Comparison of ENCODE assay signal across 8 cellular contexts in the genomic region with DNA sequence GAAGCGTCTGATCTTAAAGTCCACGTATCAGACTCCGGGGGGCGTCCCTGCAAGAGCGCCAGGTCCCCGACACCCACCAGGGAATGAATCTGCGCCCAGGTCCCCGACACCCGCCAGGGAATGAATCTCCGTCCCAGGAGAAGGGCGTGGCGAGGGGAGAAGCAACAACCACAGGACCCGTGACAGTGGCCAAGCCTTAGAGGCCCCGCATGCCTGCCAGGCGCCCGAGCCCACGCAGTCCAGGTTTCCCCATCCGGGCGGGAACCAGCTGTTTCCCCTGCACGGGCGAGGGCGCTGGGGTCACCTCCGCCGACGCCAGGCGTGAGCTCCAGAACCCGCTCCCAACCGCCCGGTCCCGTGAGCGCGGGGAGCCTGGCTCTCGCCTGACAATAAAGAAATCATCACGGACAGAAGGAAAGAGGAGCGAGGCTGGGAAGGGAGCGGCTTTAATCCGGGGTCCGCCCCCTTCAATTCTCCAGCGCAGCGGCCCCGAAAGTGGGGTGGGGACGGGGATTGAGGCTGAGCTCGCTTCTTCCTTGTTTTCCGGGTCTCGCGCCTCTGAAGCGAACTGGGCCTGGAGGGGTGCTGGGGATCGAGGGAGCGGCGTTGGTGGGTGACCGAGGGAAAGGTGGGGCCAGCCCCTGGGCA. TPM values are rescaled to one million over a fixed set of nuclear protein-coding genes. Genes with fewer than 3 reads are reported as not detected.
DNase-seq lines count a peak whose midpoint lies in the region; ATAC-seq, FAIRE-seq and TF ChIP-seq lines count a peak whose summit lies in the region.

No MANE protein-coding gene starts in this region.

- H2BK5ac ChIP-seq in H1 (ENCODE audit: low read depth, low read length): no peak overlapping the region

- H3K4me3 ChIP-seq in NB4 (ENCODE audit: low read depth, low read length) (peak overlapping the region; percentile 21), H1 (ENCODE audit: extremely low read depth in 1 of 4, insufficient read depth in 2 of 4, low read depth in 3 of 4, low read length in 4 of 4) (peak overlapping the region; percentile 60 to 75 (median 62))

- peaks cover 28 to 54% (median 49%) of the 10 kb centered on the region in 4 experiments for H3K27me3 ChIP-seq in H1 (replicated peaks in 1 of 4; ENCODE audit: control insufficient read depth in 3 of 4, extremely low read depth in 1 of 4, insufficient read depth in 3 of 4, low read length in 3 of 4)

- no TSS peak for BruUV-seq in Calu3 (replicated peaks; lab: Mats Ljungman, UMichigan)

- peaks cover 0 to 14% (median 2%) of the 10 kb centered on the region in 4 experiments; a peak in 4 of 7 replicates for H3K4me1 ChIP-seq in H1 (replicated peaks in 1 of 4; ENCODE audit: control insufficient read depth in 3 of 4, insufficient read depth in 4 of 4, low read length in 3 of 4)

- H4K91ac ChIP-seq in H1 (replicated peaks; ENCODE audit: insufficient read length, low read length): no peak overlapping the region

- POLR2A ChIA-PET in H1 (lab: Charles Lee; ENCODE audit: partially characterized antibody): interaction anchor here (1.0 to 1.9 kb wide), 3 partner anchors 29 to 117 kb away, joined by 3 to 7 read pairs (median 4); partner anchors contain the start of genes BMS1 and ZNF33B
- POLR2A ChIA-PET in naive thymus-derived CD8-positive, alpha-beta T cell (lab: Charles Lee): interaction anchor here (1.0 to 1.1 kb wide), 2 partner anchors 23 to 115 kb away, joined by 3 to 4 read pairs; partner anchors contain the start of gene ZNF33B

- no peak overlapping the region for H4K8ac ChIP-seq in H1 (ENCODE audit: extremely low read depth, insufficient read depth, low read length)

- peak overlapping the region; percentile 79 to 98 for H3K4me2 ChIP-seq in H1 (ENCODE audit: insufficient read depth in 1 of 2, low read depth in 2 of 2, low read length in 2 of 2)

- H3K36me3 Mint-ChIP-seq in Calu3 (ENCODE audit: insufficient read depth, unreplicated experiment): peaks cover 21% of the 10 kb centered on the region
- no peaks in the 10 kb centered on the region for H3K36me3 Mint-ChIP-seq in naive thymus-derived CD8-positive, alpha-beta T cell

- 7% methylated on average over 45 of the region's 51 CpGs; no CpG with 5 or more reads in 1 of the 2 experiments for WGBS in H1 (ENCODE audit: extremely low coverage in 1 of 2, insufficient coverage in 1 of 2, insufficient read length in 1 of 2, insufficient replicate concordance in 2 of 2, low coverage in 1 of 2, low lambda C conversion rate in 2 of 2, missing lambda C conversion rate in 1 of 2), 2 experiments

- no peak overlapping the region for H2BK12ac ChIP-seq in H1 (ENCODE audit: low read depth, low read length)

- peaks cover 16% of the 10 kb centered on the region; the same call in 1 of the 2 replicates for H3K23me2 ChIP-seq in H1 (ENCODE audit: low read depth, low read length)

- no peak overlapping the region for H4K5ac ChIP-seq in H1 (ENCODE audit: insufficient read length, low read depth, low read length)

- H3K27ac Mint-ChIP-seq in Calu3 (ENCODE audit: unreplicated experiment): no peak overlapping the region
- H3K27ac Mint-ChIP-seq in naive thymus-derived CD8-positive, alpha-beta T cell: no peak overlapping the region

- H3K14ac ChIP-seq in H1 (ENCODE audit: insufficient read length): no peak overlapping the region

- peak overlapping the region; percentile 82 for H3K4me3 Mint-ChIP-seq in Calu3 (ENCODE audit: low read depth, unreplicated experiment)
- peak overlapping the region; percentile 74 to 93 (median 83) for H3K4me3 Mint-ChIP-seq in naive thymus-derived CD8-positive, alpha-beta T cell

- H3K9me3 Mint-ChIP-seq in Calu3 (ENCODE audit: low read depth, unreplicated experiment): no peaks in the 10 kb centered on the region
- no peaks in the 10 kb centered on the region for H3K9me3 Mint-ChIP-seq in naive thymus-derived CD8-positive, alpha-beta T cell

- H3K79me2 ChIP-seq in H1 (ENCODE audit: control insufficient read depth in 1 of 2, insufficient read depth in 2 of 2, low read length in 2 of 2): no peaks in the 10 kb centered on the region

- TF ChIP-seq CTCF in Calu3 (IDR thresholded peaks at IDR 0.05; ENCODE audit: unreplicated experiment) (peak; percentile 5), NB4 (IDR thresholded peaks at IDR 0.05; ENCODE audit: low read depth, low read length) (no peak), H1 (IDR thresholded peaks at IDR 0.05; ENCODE audit: control extremely low read depth in 1 of 3, insufficient read depth in 1 of 3, low read depth in 1 of 3, low read length in 3 of 3) (no peak)

- H2AFZ ChIP-seq in H1 (ENCODE audit: low read length): peak overlapping the region; percentile 58; the same call in 1 of the 2 replicates

- no peaks in the 10 kb centered on the region; a peak in 1 of 4 replicates for H3K9me3 ChIP-seq in H1 (ENCODE audit: insufficient read depth in 2 of 2, low read depth in 1 of 2, low read length in 1 of 2)

- intact Hi-C loops in Calu3 (cut with micrococcal nuclease; ENCODE audit: unreplicated experiment): loop anchor here (5.0 kb wide), 1 partner anchor 116 kb away; the partner anchor contains the start of gene ZNF33B

- no peaks in the 10 kb centered on the region for H3K36me3 ChIP-seq in H1 (ENCODE audit: control insufficient read depth in 2 of 4, insufficient read depth in 4 of 4, low read length in 3 of 4)

- FAIRE-seq in H1 (lab: Jason Lieb, UNC): no peak

- peak in 1 of 2 donors; percentile 26 for ATAC-seq in naive thymus-derived CD8-positive, alpha-beta T cell
- ATAC-seq in HG02870 (IDR thresholded peaks at IDR 0.05; ENCODE audit: unreplicated experiment) (no peak), GM19035 (IDR thresholded peaks at IDR 0.05; ENCODE audit: unreplicated experiment) (no peak)

- no peak for TF ChIP-seq RAD21 in H1 (IDR thresholded peaks at IDR 0.05 in 1 of 2, conservative IDR thresholded peaks at IDR 0.05 in 1 of 2; ENCODE audit: low read depth in 2 of 2, low read length in 2 of 2)

- no peak overlapping the region for H2BK120ac ChIP-seq in H1 (replicated peaks; ENCODE audit: low read depth, low read length)

- H3K4ac ChIP-seq in H1 (replicated peaks; ENCODE audit: insufficient read length, low read depth, low read length): no peak overlapping the region

- H3K9ac ChIP-seq in H1 (replicated peaks in 1 of 4; ENCODE audit: extremely low read depth in 1 of 4, low read depth in 3 of 4, low read length in 3 of 4): no peak overlapping the region

- no peak overlapping the region for H3K23ac ChIP-seq in H1 (ENCODE audit: insufficient read length)

- H2AK5ac ChIP-seq in H1 (ENCODE audit: low read depth, low read length): no peak overlapping the region

- TF ChIP-seq POLR2A in NB4 (IDR thresholded peaks at IDR 0.05; ENCODE audit: extremely low read depth, insufficient read length) (no peak), H1 (IDR thresholded peaks at IDR 0.05; ENCODE audit: control extremely low read depth in 1 of 2, low read depth in 2 of 2, low read length in 2 of 2) (no peak)

- CTCF ChIA-PET in Calu3 (lab: Charles Lee) (interaction anchor here (1.3 to 2.1 kb wide), 3 partner anchors 24 to 113 kb away, joined by 3 to 8 read pairs (median 4); partner anchors contain the start of gene BMS1), H1 (lab: Charles Lee; ENCODE audit: partially characterized antibody) (interaction anchor here (0.9 to 1.8 kb wide), 11 partner anchors 9 to 340 kb away, joined by 3 to 10 read pairs (median 5); no protein-coding TSS in a partner anchor)

- no peaks in the 10 kb centered on the region for H3K4me1 Mint-ChIP-seq in Calu3 (ENCODE audit: low read depth, unreplicated experiment)
- H3K4me1 Mint-ChIP-seq in naive thymus-derived CD8-positive, alpha-beta T cell: peaks cover 6 to 17% (median 13%) of the 10 kb centered on the region in 4 donors

- TF ChIP-seq EP300 in H1 (IDR thresholded peaks at IDR 0.05; ENCODE audit: borderline replicate concordance in 1 of 2, low read depth in 2 of 2, low read length in 2 of 2): no peak

- H2BK15ac ChIP-seq in H1 (ENCODE audit: low read length): no peak overlapping the region

- peaks cover 4 to 5% of the 10 kb centered on the region in 2 experiments for H4K20me1 ChIP-seq in H1 (replicated peaks in 1 of 2; ENCODE audit: control insufficient read depth in 1 of 2, insufficient read depth in 2 of 2, low read length in 2 of 2)

- no peak overlapping the region for H3K56ac ChIP-seq in H1 (replicated peaks; ENCODE audit: insufficient read length, low read depth, low read length)

- H3K79me1 ChIP-seq in H1 (ENCODE audit: low read depth, low read length): no peaks in the 10 kb centered on the region

- no peak overlapping the region for H2BK20ac ChIP-seq in H1 (ENCODE audit: low read length)

- H3K18ac ChIP-seq in H1 (ENCODE audit: extremely low read depth, low read length): no peak overlapping the region; the same call in 1 of the 2 replicates

- H3K27me3 Mint-ChIP-seq in Calu3 (ENCODE audit: unreplicated experiment): peaks cover 35% of the 10 kb centered on the region
- H3K27me3 Mint-ChIP-seq in naive thymus-derived CD8-positive, alpha-beta T cell: peaks cover 17 to 72% (median 56%) of the 10 kb centered on the region in 5 donors

- DNase-seq in Calu3 (peak; percentile 8), NB4 (ENCODE audit: low read depth) (peak; percentile 13), H1 (ENCODE audit: low read depth in 1 of 2, low spot score in 2 of 2) (no peak), RKO (ENCODE audit: low spot score) (no peak), NCI-H187 treated with DMSO at 0.1 percent for 48 hours (lab: John Stamatoyannopoulos, UW) (no peak)
- peak in 2 of 10 donors; percentile 3 to 4 for DNase-seq in naive thymus-derived CD8-positive, alpha-beta T cell

- H3K27ac ChIP-seq in H1 (ENCODE audit: low read depth, low read length): no peak overlapping the region

TF ChIP-seq in H1, 55 proteins besides CTCF, POLR2A, EP300 and RAD21 (continues in another document):
- TF ChIP-seq TEAD4 (IDR thresholded peaks at IDR 0.05; ENCODE audit: low read depth, low read length): no peak
- no peak for TF ChIP-seq SIX5 (IDR thresholded peaks at IDR 0.05; ENCODE audit: low read depth, low read length)
- TF ChIP-seq SP4 (IDR thresholded peaks at IDR 0.05; ENCODE audit: low read length): no peak
- no peak for TF ChIP-seq CBX8 (IDR thresholded peaks at IDR 0.05; ENCODE audit: borderline replicate concordance, low read depth, low read length)
- TF ChIP-seq KDM5A (IDR thresholded peaks at IDR 0.05; ENCODE audit: low read length): no peak

RNA-seq across cellular contexts. Expression of gene BMS1, which starts 29.0 kb away (rescaled TPM):
- 25.9 and 26.2 TPM in 2 replicates for total RNA-seq in Calu3 (2022)
- 34.6 and 35.0 TPM in 2 replicates for total RNA-seq in H1 (2021; fragmentation: NEBNext Ultra II Directional; extraction: Animal tissue kit (Norgen Biotek cat#: 25700))
- polyA plus RNA-seq in H1 (2011; rRNA removed): 3.7 and 3.8 TPM in 2 replicates
- polyA plus RNA-seq in H1 (2011; cell fraction: cytosol; rRNA removed): 8.9 TPM
- polyA plus RNA-seq in H1 (2011; cell fraction: nucleus; rRNA removed): 4.3 TPM
- 27.0 to 38.8 TPM (median 30.4 TPM) in 4 replicates for polyA plus RNA-seq in H1 (2012, experiment 1 of 2)
- 1.9 TPM for polyA plus RNA-seq in H1 (2012, experiment 2 of 2)
- polyA plus RNA-seq in H1 (2013, experiment 1 of 2): 19.3 TPM
- 18.9 TPM for polyA plus RNA-seq in H1 (2013, experiment 2 of 2)
- 9.8 and 11.1 TPM in 2 replicates for polyA minus RNA-seq in H1 (2011; rRNA and poly(A)+ RNA removed)
- polyA minus RNA-seq in H1 (2011; cell fraction: cytosol; rRNA and poly(A)+ RNA removed): 11.5 TPM
- 8.8 TPM for polyA minus RNA-seq in H1 (2011; cell fraction: nucleus; rRNA and poly(A)+ RNA removed)
- 10 to 100 TPM; 18.7 to 19.6 TPM for total RNA-seq in naive thymus-derived CD8-positive, alpha-beta T cell
- 10 to 100 TPM in 2 of 3 donors, 1 to 10 TPM in 1; 9.4 to 19.3 (median 13.6) TPM for polyA plus RNA-seq in naive thymus-derived CD8-positive, alpha-beta T cell

Comparison
In these comparisons a context has a peak if more than half of its experiments do, and no peak if none do; other contexts are left out.
1. DNase-seq: peak in Calu3 (single experiment) and NB4 (single experiment); none in H1 (0 of 2), RKO (single experiment) and NCI-H187 treated with DMSO at 0.1 percent for 48 hours (single experiment).